9 cellular contexts compared by ENCODE assay signal in the genomic region with DNA sequence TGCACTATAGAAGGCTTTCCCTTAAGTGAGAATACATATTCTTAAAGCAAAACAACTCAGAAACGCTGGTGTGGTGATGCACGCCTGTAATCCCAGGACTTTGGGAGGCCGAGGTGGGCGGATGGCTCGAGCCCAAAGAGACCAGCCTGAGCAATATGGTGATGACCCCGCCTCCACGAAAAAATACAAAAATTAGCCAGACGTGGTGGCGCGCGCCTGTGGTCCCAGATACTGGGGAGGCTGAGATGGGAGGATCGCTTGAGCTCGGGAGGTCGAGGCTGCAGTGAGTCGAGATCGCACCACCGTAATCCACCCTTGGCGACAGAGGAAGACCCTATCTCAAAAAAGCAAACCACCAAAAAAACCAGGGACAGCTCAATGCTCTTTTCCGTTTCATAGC. TPM values are rescaled to one million over a fixed set of nuclear protein-coding genes. Genes with fewer than 3 reads are reported as not detected.
A peak's percentile ranks its signal among the peaks of the same experiment; 100 is the strongest.
DNase-seq lines count a peak whose midpoint lies in the region; ATAC-seq and TF ChIP-seq lines count a peak whose summit lies in the region.
"Had no signal": no experiment of that assay in that cellular context is flagged by ENCODE, and none has a peak within 500 bp of the region (broad histone marks: within the 10 kb centered on the region; RNA-seq: fewer than 3 reads in every experiment).

No MANE protein-coding gene starts in this region.

- TF ChIP-seq CTCF in CD4-positive, alpha-beta T cell (IDR thresholded peaks at IDR 0.05) = no peak
- TF ChIP-seq CTCF in coronary artery (IDR thresholded peaks at IDR 0.05) = no peak
- TF ChIP-seq CTCF in natural killer cell (IDR thresholded peaks at IDR 0.05) = no peak

- H3K27ac Mint-ChIP-seq in CD4-positive, alpha-beta T cell = no peak overlapping the region
- H3K27ac Mint-ChIP-seq in natural killer cell = no peak overlapping the region

- no peaks in the 10 kb centered on the region for H3K27me3 ChIP-seq in CD4-positive, alpha-beta T cell (ENCODE audit: control insufficient read depth, insufficient read depth, low read length)
- no peaks in the 10 kb centered on the region for H3K27me3 ChIP-seq in MG63
- H3K27me3 ChIP-seq: thyroid gland had no signal

- no peak overlapping the region for H3K27ac ChIP-seq in CD4-positive, alpha-beta T cell (ENCODE audit: low read depth, low read length)
- H3K27ac ChIP-seq in coronary artery = no peak overlapping the region
- H3K27ac ChIP-seq: thyroid gland had no signal

- no peaks in the 10 kb centered on the region for H3K27me3 Mint-ChIP-seq in CD4-positive, alpha-beta T cell
- no peaks in the 10 kb centered on the region for H3K27me3 Mint-ChIP-seq in natural killer cell (ENCODE audit: low read depth in 2 of 2)

- H3K4me3 ChIP-seq in MG63 (peak overlapping the region; percentile 92), coronary artery (peak overlapping the region; percentile 90)

- ATAC-seq in CD4-positive, alpha-beta T cell (ENCODE audit: poor library complexity) = no peak
- ATAC-seq in natural killer cell (no peak), HG03025 (IDR thresholded peaks at IDR 0.05; ENCODE audit: low FRiP score, unreplicated experiment) (no peak)

- H3K36me3 Mint-ChIP-seq in CD4-positive, alpha-beta T cell (ENCODE audit: low read depth) = no peaks in the 10 kb centered on the region
- no peaks in the 10 kb centered on the region for H3K36me3 Mint-ChIP-seq in natural killer cell

- DNase-seq in CD4-positive, alpha-beta T cell = no peak
- DNase-seq in MG63 (no peak), coronary artery (ENCODE audit: low spot score) (no peak), natural killer cell (no peak), RPMI8226 (no peak), SK-N-DZ (ENCODE audit: low spot score) (no peak), NCI-H1436 (lab: John Stamatoyannopoulos, UW) (no peak)

- peaks cover 3% of the 10 kb centered on the region; the same call in 1 of the 2 replicates for H3K36me3 ChIP-seq in MG63
- H3K36me3 ChIP-seq: thyroid gland had no signal

- peak overlapping the region; percentile 91 for H3K4me3 Mint-ChIP-seq in CD4-positive, alpha-beta T cell
- H3K4me3 Mint-ChIP-seq in natural killer cell = peak overlapping the region; percentile 97

- intact Hi-C loops in CD4-positive, alpha-beta T cell (cut with DNase I, micrococcal nuclease) = loop anchor here (2.0 to 10.0 kb wide), 5 partner anchors 160 to 1069 kb away; partner anchors contain the start of genes DNAH7 (in 1 of the 2), GTF3C3 (in 1 of the 2), MARS2 (in 1 of the 2) and SLC39A10 (in 1 of the 2)
- intact Hi-C loops in natural killer cell (cut with micrococcal nuclease) = no loop called here

- peaks cover 17% of the 10 kb centered on the region for H3K4me1 Mint-ChIP-seq in CD4-positive, alpha-beta T cell (ENCODE audit: low read depth)
- H3K4me1 Mint-ChIP-seq in natural killer cell = peaks cover 16 to 20% of the 10 kb centered on the region in 2 donors

- CTCF ChIA-PET in CD4-positive, alpha-beta T cell (lab: Charles Lee) = interaction anchor here (0.6 to 1.1 kb wide), 2 partner anchors 570 to 1924 kb away, joined by 3 to 4 read pairs; partner anchors contain the start of gene DNAH7

- H3K9me3 Mint-ChIP-seq in CD4-positive, alpha-beta T cell = no peaks in the 10 kb centered on the region
- no peaks in the 10 kb centered on the region for H3K9me3 Mint-ChIP-seq in natural killer cell

- H3K9me3 ChIP-seq in CD4-positive, alpha-beta T cell (ENCODE audit: control insufficient read depth, low read length) = no peaks in the 10 kb centered on the region
- no peaks in the 10 kb centered on the region for H3K9me3 ChIP-seq in MG63
- H3K9me3 ChIP-seq: thyroid gland had no signal

- POLR2A ChIA-PET in CD4-positive, alpha-beta T cell (lab: Charles Lee) = interaction anchor here (1.0 to 1.5 kb wide), 2 partner anchors 161 to 571 kb away, joined by 3 to 7 read pairs; partner anchors contain the start of genes DNAH7 and GTF3C3

RNA-seq across cellular contexts. Expression of gene CCDC150, which starts 0.8 kb away (rescaled TPM):
- under 1 TPM; 0.22 to 0.75 TPM for total RNA-seq in CD4-positive, alpha-beta T cell
- 3.3 and 3.5 TPM in 2 replicates for total RNA-seq in MG63 (2014; rRNA removed; shearing (Covaris generic); ENCODE audit: low replicate concordance)
- 1 to 10 TPM; 1.1 to 2.3 (median 1.3) TPM for total RNA-seq in natural killer cell
- 24.8 and 33.7 TPM in 2 replicates for polyA plus RNA-seq in SK-N-DZ (2014; cell fraction: cytosol; rRNA removed)
- polyA plus RNA-seq in SK-N-DZ (2014; cell fraction: nucleus; rRNA removed) = 228 and 283 TPM in 2 replicates

RNA-seq across cellular contexts. Expression of gene HECW2, which starts 45.4 kb away (rescaled TPM):
- under 1 TPM; 0.06 to 0.58 TPM for total RNA-seq in CD4-positive, alpha-beta T cell
- total RNA-seq in MG63 (2014; rRNA removed; shearing (Covaris generic); ENCODE audit: low replicate concordance) = 9.2 and 10.8 TPM in 2 replicates
- 1 to 10 TPM in 1 of 3 donors, under 1 TPM in 2; 0.49 to 1.2 (median 0.55) TPM for total RNA-seq in natural killer cell
- 1.8 and 3.7 TPM in 2 replicates for polyA plus RNA-seq in SK-N-DZ (2014; cell fraction: cytosol; rRNA removed)
- 2.1 and 3.3 TPM in 2 replicates for polyA plus RNA-seq in SK-N-DZ (2014; cell fraction: nucleus; rRNA removed)
